Comparison of ENCODE assay signal across 24 cellular contexts in the genomic region with DNA sequence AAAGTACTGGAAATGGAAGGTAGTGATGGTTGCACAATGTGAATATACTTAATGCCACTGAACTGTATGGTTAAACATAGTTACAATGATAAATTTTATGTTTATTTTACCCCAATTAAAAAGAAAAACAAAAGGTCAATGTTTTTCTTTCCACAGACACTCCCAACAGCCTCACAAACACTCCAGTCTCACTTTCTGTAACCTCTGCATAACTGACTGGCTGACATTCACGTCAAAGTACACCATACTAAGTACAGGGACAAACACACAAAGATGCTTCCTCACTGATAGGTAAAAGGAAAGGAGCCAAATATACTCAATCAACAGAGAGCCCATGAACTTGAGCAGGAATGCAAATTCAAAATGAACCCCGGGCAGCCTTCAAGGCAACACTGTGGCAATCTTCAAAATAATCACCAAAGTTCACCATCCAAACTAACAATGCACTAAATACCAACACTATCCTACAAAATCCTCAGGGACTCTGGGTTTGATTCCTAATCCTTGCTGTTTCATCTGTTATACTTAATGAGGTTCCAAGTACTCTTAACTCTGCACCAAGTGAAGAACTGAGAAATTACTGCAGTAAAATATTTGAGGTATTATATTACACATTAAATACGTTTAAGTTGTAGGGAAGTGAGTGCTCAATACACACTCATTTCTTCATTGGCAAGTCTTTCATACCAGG.
A peak's percentile ranks its signal among the peaks of the same experiment; 100 is the strongest.
DNase-seq lines count a peak whose midpoint lies in the region; ATAC-seq and TF ChIP-seq lines count a peak whose summit lies in the region.
"Had no signal": no experiment of that assay in that cellular context is flagged by ENCODE, and none has a peak within 500 bp of the region (broad histone marks: within the 10 kb centered on the region; RNA-seq: fewer than 3 reads in every experiment).

No MANE protein-coding gene starts in this region.

- H3K9me3 ChIP-seq in IMR-90 (ENCODE audit: control insufficient read depth, insufficient read depth, low read length) (no peaks in the 10 kb centered on the region), SU-DHL-6 (ENCODE audit: insufficient read depth, low read length) (no peaks in the 10 kb centered on the region), heart left ventricle (no peaks in the 10 kb centered on the region), prostate gland (no peaks in the 10 kb centered on the region), upper lobe of right lung (no peaks in the 10 kb centered on the region)
- H3K9me3 ChIP-seq: Caco-2, ovary, upper lobe of left lung had no signal

- no peak for TF ChIP-seq POLR2A in IMR-90 (IDR thresholded peaks at IDR 0.05; ENCODE audit: low read depth, low read length)
- no peak for TF ChIP-seq POLR2A in heart left ventricle (IDR thresholded peaks at IDR 0.05)
- TF ChIP-seq POLR2A in prostate gland (IDR thresholded peaks at IDR 0.05) = no peak

- intact Hi-C loops in IMR-90 (cut with micrococcal nuclease) (loop anchor here (5.0 kb wide), 2 partner anchors 43 to 58 kb away; no protein-coding TSS in a partner anchor), heart left ventricle (cut with DNase I) (loop anchor here in 5 of 10 donors (5.0 to 10.0 kb wide), 3 partner anchors 68 to 73 kb away; no protein-coding TSS in a partner anchor), prostate gland (cut with DNase I) (no loop called here), upper lobe of right lung (cut with DNase I) (no loop called here)

- H4K8ac ChIP-seq in IMR-90 (ENCODE audit: low read depth in 2 of 2, low read length in 2 of 2) = no peak overlapping the region

- no peak overlapping the region for H3K4me3 ChIP-seq in IMR-90 (ENCODE audit: insufficient read depth, low read depth, low read length)
- H3K4me3 ChIP-seq in SU-DHL-6 (ENCODE audit: insufficient read depth, low read length, poor library complexity, severe bottlenecking) = no peak overlapping the region
- no peak overlapping the region for H3K4me3 ChIP-seq in heart left ventricle
- no peak overlapping the region for H3K4me3 ChIP-seq in prostate gland
- no peak overlapping the region for H3K4me3 ChIP-seq in upper lobe of right lung
- H3K4me3 ChIP-seq: ovary, upper lobe of left lung had no signal

- peaks cover 9% of the 10 kb centered on the region for H3K4me1 ChIP-seq in IMR-90 (ENCODE audit: control insufficient read depth, insufficient read depth, low read length)
- peaks cover 0 to 62% (median 22%) of the 10 kb centered on the region in 12 donors for H3K4me1 ChIP-seq in heart left ventricle
- H3K4me1 ChIP-seq in prostate gland (replicated peaks) = no peaks in the 10 kb centered on the region
- peaks cover 8% of the 10 kb centered on the region for H3K4me1 ChIP-seq in upper lobe of right lung
- H3K4me1 ChIP-seq: Caco-2 had no signal

- H3K36me3 ChIP-seq in IMR-90 (ENCODE audit: control insufficient read depth, insufficient read depth, low read length) (peaks cover 2% of the 10 kb centered on the region), SU-DHL-6 (ENCODE audit: low read length) (0 out of 2 replicates have a peak, but pooled peaks cover 4% of the 10 kb centered on the region), heart left ventricle (peaks cover 0 to 30% (median 11%) of the 10 kb centered on the region in 9 donors), prostate gland (no peaks in the 10 kb centered on the region), upper lobe of right lung (peaks cover 26% of the 10 kb centered on the region)
- H3K36me3 ChIP-seq: ovary, WERI-Rb-1 had no signal

- H4K20me1 ChIP-seq in IMR-90 (ENCODE audit: insufficient read depth, low read length) = peaks cover 3% of the 10 kb centered on the region; the same call in 1 of the 2 replicates
- no peaks in the 10 kb centered on the region for H4K20me1 ChIP-seq in SU-DHL-6 (ENCODE audit: low read depth, low read length)

- no peak for ATAC-seq in IMR-90 (ENCODE audit: low read depth)
- peak; percentile 27 to 38 (median 30) for ATAC-seq in heart left ventricle
- ATAC-seq in HG03175 (IDR thresholded peaks at IDR 0.05; ENCODE audit: unreplicated experiment) = no peak
- no peak for ATAC-seq in activated T-helper 17 cell treated with anti-CD3 and anti-CD28 coated beads, Interleukin-2, amount 50 U/mL, for 72 hours (replicated peaks)
- no peak for ATAC-seq in upper lobe of right lung
- ATAC-seq: naive thymus-derived CD4-positive, alpha-beta T cell; stimulated activated naive CD8-positive, alpha-beta T cell treated with anti-CD3 and anti-CD28 coated beads, Interleukin-15, amount 100 ng/mL, for 72 hours had no signal

- H2AFZ ChIP-seq in IMR-90 (replicated peaks; ENCODE audit: low read length, poor library complexity) (no peak overlapping the region), SU-DHL-6 (ENCODE audit: low read depth, low read length, severe bottlenecking) (no peak overlapping the region)

- no CpG with 5 or more reads among the region's 3 CpGs for WGBS in IMR-90 (ENCODE audit: extremely low coverage in 2 of 2, insufficient read length in 1 of 2), 2 experiments
- WGBS in heart left ventricle, 4 donors = 29 to 41% (median 37%) methylated on average over 3 of the region's 3 CpGs
- WGBS in prostate gland = 21% methylated on average over 3 of the region's 3 CpGs

- H3K79me2 ChIP-seq in SU-DHL-6 (ENCODE audit: insufficient read depth, low read length) = no peaks in the 10 kb centered on the region

- H3K9me1 ChIP-seq in IMR-90 (ENCODE audit: insufficient read depth, low read length) = peaks cover 7% of the 10 kb centered on the region

- H3K4me2 ChIP-seq in IMR-90 (ENCODE audit: low read depth, low read length) (no peak overlapping the region), SU-DHL-6 (ENCODE audit: low read depth, low read length, poor library complexity, severe bottlenecking) (no peak overlapping the region)

- peak overlapping the region; percentile 3; the same call in 1 of the 2 replicates for H2AK5ac ChIP-seq in IMR-90 (ENCODE audit: low read depth, low read length)

- no peak for TF ChIP-seq RAD21 in IMR-90 (IDR thresholded peaks at IDR 0.05; ENCODE audit: low read length)

- H3K27ac Mint-ChIP-seq in activated T-helper 17 cell treated with anti-CD3 and anti-CD28 coated beads, Interleukin-2, amount 50 U/mL, for 72 hours = no peak overlapping the region
- H3K27ac Mint-ChIP-seq: activated CD4-positive, alpha-beta memory T cell treated with anti-CD3 and anti-CD28 coated beads, Interleukin-2, amount 10 ng/mL, durations not matched to agents 7 days and 5 days; activated naive CD4-positive, alpha-beta T cell treated with anti-CD3 and anti-CD28 coated beads for 36 hours; activated T-cell treated with anti-CD3 and anti-CD28 coated beads, Interleukin-2, amount 50 U/mL, for 24 hours had no signal

- dilution Hi-C loops in IMR-90 (cut with HindIII; ENCODE audit: low sequenced_read_pairs, unreplicated experiment) = no loop called here

- no peaks in the 10 kb centered on the region for H3K9me3 Mint-ChIP-seq in activated T-helper 17 cell treated with anti-CD3 and anti-CD28 coated beads, Interleukin-2, amount 50 U/mL, for 72 hours
- H3K9me3 Mint-ChIP-seq: activated CD4-positive, alpha-beta memory T cell treated with anti-CD3 and anti-CD28 coated beads, Interleukin-2, amount 10 ng/mL, durations not matched to agents 7 days and 5 days; activated naive CD4-positive, alpha-beta T cell treated with anti-CD3 and anti-CD28 coated beads for 36 hours; activated T-cell treated with anti-CD3 and anti-CD28 coated beads, Interleukin-2, amount 50 U/mL, for 24 hours; immature natural killer cell; naive thymus-derived CD4-positive, alpha-beta T cell; stimulated activated naive CD8-positive, alpha-beta T cell treated with anti-CD3 and anti-CD28 coated beads, Interleukin-15, amount 100 ng/mL, for 72 hours had no signal

- H3K9me2 ChIP-seq in SU-DHL-6 (replicated peaks; ENCODE audit: insufficient read depth, low read length) = no peaks in the 10 kb centered on the region

- in situ Hi-C loops in IMR-90 (cut with MboI; ENCODE audit: low sequenced_read_pairs) = no loop called here

- H3K18ac ChIP-seq in IMR-90 (ENCODE audit: low read depth, low read length) = no peak overlapping the region

- H4K5ac ChIP-seq in IMR-90 (ENCODE audit: low read depth, low read length) = no peak overlapping the region

- no peaks in the 10 kb centered on the region for H3K27me3 Mint-ChIP-seq in activated T-helper 17 cell treated with anti-CD3 and anti-CD28 coated beads, Interleukin-2, amount 50 U/mL, for 72 hours
- H3K27me3 Mint-ChIP-seq: activated CD4-positive, alpha-beta memory T cell treated with anti-CD3 and anti-CD28 coated beads, Interleukin-2, amount 10 ng/mL, durations not matched to agents 7 days and 5 days; activated T-cell treated with anti-CD3 and anti-CD28 coated beads, Interleukin-2, amount 50 U/mL, for 24 hours; naive thymus-derived CD4-positive, alpha-beta T cell; stimulated activated naive CD8-positive, alpha-beta T cell treated with anti-CD3 and anti-CD28 coated beads, Interleukin-15, amount 100 ng/mL, for 72 hours had no signal

- H2BK5ac ChIP-seq in IMR-90 (ENCODE audit: low read depth, low read length, poor library complexity, severe bottlenecking) = no peak overlapping the region

- no peak overlapping the region for H2AK9ac ChIP-seq in IMR-90 (replicated peaks; ENCODE audit: low read depth, low read length, poor library complexity)

- no peak overlapping the region for H2BK15ac ChIP-seq in IMR-90 (ENCODE audit: low read depth, low read length)

- H3K23ac ChIP-seq in IMR-90 (ENCODE audit: low read depth, low read length) = no peak overlapping the region

- POLR2A ChIA-PET in IMR-90 (lab: Charles Lee; ENCODE audit: unreplicated experiment) = no interaction called here

- CTCF ChIA-PET in IMR-90 (lab: Yijun Ruan, JAX) = interaction anchor here (0.7 kb wide), 1 partner anchor 15 kb away, joined by 6 read pairs; no protein-coding TSS in a partner anchor

- H3K27me3 ChIP-seq in IMR-90 (ENCODE audit: control insufficient read depth, insufficient read depth, low read length) (no peaks in the 10 kb centered on the region), SU-DHL-6 (ENCODE audit: low read length) (no peaks in the 10 kb centered on the region), heart left ventricle (no peaks in the 10 kb centered on the region), prostate gland (replicated peaks; ENCODE audit: insufficient read depth) (no peaks in the 10 kb centered on the region), upper lobe of right lung (no peaks in the 10 kb centered on the region)
- H3K27me3 ChIP-seq: ovary, upper lobe of left lung had no signal

- H3K9ac ChIP-seq in IMR-90 (ENCODE audit: low read depth, low read length) (no peak overlapping the region), SU-DHL-6 (ENCODE audit: low read length) (no peak overlapping the region)

- no TSS peak for BruUV-seq in IMR-90 (replicated peaks; lab: Mats Ljungman, UMichigan)

- H3K4me1 Mint-ChIP-seq in activated T-helper 17 cell treated with anti-CD3 and anti-CD28 coated beads, Interleukin-2, amount 50 U/mL, for 72 hours = peaks cover 5% of the 10 kb centered on the region

- peaks cover 6% of the 10 kb centered on the region for H3F3A ChIP-seq in SU-DHL-6 (ENCODE audit: insufficient read depth)

- peaks cover 4 to 25% of the 10 kb centered on the region in 2 experiments; a peak in 2 of 4 replicates for H3K79me1 ChIP-seq in IMR-90 (ENCODE audit: low read depth in 1 of 2, low read length in 2 of 2)

- TF ChIP-seq CTCF in IMR-90 (conservative IDR thresholded peaks at IDR 0.05; ENCODE audit: low read depth, low read length) (no peak), SU-DHL-6 (IDR thresholded peaks at IDR 0.05; ENCODE audit: insufficient read depth, low read length, poor library complexity, severe bottlenecking) (no peak), heart left ventricle (IDR thresholded peaks at IDR 0.05) (no peak), prostate gland (IDR thresholded peaks at IDR 0.05) (no peak), upper lobe of right lung (IDR thresholded peaks at IDR 0.05) (no peak)

- no peak overlapping the region for H2BK120ac ChIP-seq in IMR-90 (ENCODE audit: low read depth, low read length)

- H3K56ac ChIP-seq in IMR-90 (ENCODE audit: extremely low read depth, insufficient read depth, low read length) = no peak overlapping the region

- H3K36me3 Mint-ChIP-seq in activated T-helper 17 cell treated with anti-CD3 and anti-CD28 coated beads, Interleukin-2, amount 50 U/mL, for 72 hours (ENCODE audit: low read depth) = peaks cover 57% of the 10 kb centered on the region

- no peak overlapping the region for H2BK20ac ChIP-seq in IMR-90 (ENCODE audit: low read depth, low read length)

- H3K14ac ChIP-seq in IMR-90 (replicated peaks; ENCODE audit: low read depth, low read length) = no peak overlapping the region

- H3K4me3 Mint-ChIP-seq in activated T-helper 17 cell treated with anti-CD3 and anti-CD28 coated beads, Interleukin-2, amount 50 U/mL, for 72 hours = no peak overlapping the region
- H3K4me3 Mint-ChIP-seq: activated CD4-positive, alpha-beta memory T cell treated with anti-CD3 and anti-CD28 coated beads, Interleukin-2, amount 10 ng/mL, durations not matched to agents 7 days and 5 days; activated naive CD4-positive, alpha-beta T cell treated with anti-CD3 and anti-CD28 coated beads for 36 hours; activated T-cell treated with anti-CD3 and anti-CD28 coated beads, Interleukin-2, amount 50 U/mL, for 24 hours; immature natural killer cell; naive thymus-derived CD4-positive, alpha-beta T cell; stimulated activated naive CD8-positive, alpha-beta T cell treated with anti-CD3 and anti-CD28 coated beads, Interleukin-15, amount 100 ng/mL, for 72 hours had no signal

- DNase-seq in IMR-90 (no peak), heart left ventricle (no peak), prostate gland (ENCODE audit: low spot score) (peak; percentile 34), upper lobe of right lung (no peak)
- DNase-seq: activated CD4-positive, alpha-beta memory T cell treated with anti-CD3 and anti-CD28 coated beads, Interleukin-2, amount 10 ng/mL, durations not matched to agents 7 days and 5 days; activated naive CD4-positive, alpha-beta T cell treated with anti-CD3 and anti-CD28 coated beads for 36 hours; activated T-cell treated with anti-CD3 and anti-CD28 coated beads, Interleukin-2, amount 50 U/mL, for 24 hours; AML-193; aorta; Caco-2; EL; head of caudate nucleus; immature natural killer cell; mammary epithelial cell; naive thymus-derived CD4-positive, alpha-beta T cell; NCI-H1694; ovary; stimulated activated CD4-positive, alpha-beta T cell treated with anti-CD3 and anti-CD28 coated beads, Interleukin-1b, Interleukin-23, amount 100 ng/mL, for 48 hours; stimulated activated naive CD8-positive, alpha-beta T cell treated with anti-CD3 and anti-CD28 coated beads, Interleukin-15, amount 100 ng/mL, for 72 hours; upper lobe of left lung; WERI-Rb-1 had no signal

- no peak overlapping the region for H4K91ac ChIP-seq in IMR-90 (ENCODE audit: insufficient read depth, low read depth, low read length)

- no peak overlapping the region for H3K4ac ChIP-seq in IMR-90 (ENCODE audit: low read depth, low read length)

- H3K27ac ChIP-seq in IMR-90 (ENCODE audit: insufficient read depth, low read length) (no peak overlapping the region), SU-DHL-6 (ENCODE audit: low read depth, low read length) (peak overlapping the region; percentile 33), heart left ventricle (peak overlapping the region; percentile 42 to 91 (median 68)), prostate gland (peak overlapping the region in 1 of 2 donors; percentile 36), upper lobe of right lung (no peak overlapping the region)
- H3K27ac ChIP-seq: ovary, upper lobe of left lung, WERI-Rb-1 had no signal

Comparison
In these comparisons a context has a peak if more than half of its experiments do, and no peak if none do; other contexts are left out.
1. ATAC-seq: peak in heart left ventricle (4 of 4); none in IMR-90 (single experiment), HG03175 (single experiment), activated T-helper 17 cell treated with anti-CD3 and anti-CD28 coated beads, Interleukin-2, amount 50 U/mL, for 72 hours (single experiment) and upper lobe of right lung (single experiment).
2. H3K27ac ChIP-seq: peak in SU-DHL-6 (single experiment) and heart left ventricle (12 of 12); none in IMR-90 (single experiment) and upper lobe of right lung (single experiment).